ENCODE assay signal across 9 cellular contexts in the genomic region with DNA sequence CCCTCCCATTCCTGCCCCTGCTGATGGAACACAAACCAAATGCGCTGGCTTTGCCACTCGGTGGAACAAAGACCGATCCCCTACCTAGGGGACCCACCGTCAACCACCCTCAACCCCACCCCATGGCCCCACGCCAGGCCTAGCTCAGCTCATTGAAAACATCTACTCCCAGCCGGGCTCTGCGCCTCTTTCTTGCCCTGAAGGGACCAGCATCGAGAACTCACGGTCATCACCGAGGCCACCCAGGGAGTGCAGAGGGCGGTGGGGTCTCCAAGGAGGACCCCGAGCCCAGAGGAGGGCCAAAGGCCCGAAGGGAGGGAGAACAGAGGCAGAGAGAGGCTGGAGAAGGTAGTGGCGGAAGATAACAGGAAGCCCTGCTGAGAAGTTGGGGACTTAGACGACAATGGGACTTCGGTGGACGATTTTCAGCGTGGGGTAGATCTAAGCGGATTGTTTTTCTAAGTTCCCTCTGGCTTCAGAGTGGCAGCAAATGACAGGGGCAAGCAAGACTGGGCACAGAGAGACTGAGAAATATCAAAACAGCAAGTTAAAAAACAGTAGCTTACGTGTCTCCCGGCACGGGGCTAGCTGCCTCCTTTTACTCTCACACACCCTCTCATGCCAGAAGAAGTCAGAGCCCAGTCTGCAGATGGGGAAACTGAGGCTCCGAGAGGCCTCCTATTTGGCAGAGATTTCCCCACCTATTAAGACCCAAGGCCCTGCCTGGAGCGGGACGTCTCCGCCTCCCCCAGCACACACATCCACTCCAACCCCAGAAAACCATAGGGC. TPM values are rescaled to one million over a fixed set of nuclear protein-coding genes. Genes with fewer than 3 reads are reported as not detected.
DNase-seq lines count a peak whose midpoint lies in the region; ATAC-seq, FAIRE-seq and TF ChIP-seq lines count a peak whose summit lies in the region.
"Had no signal": no experiment of that assay in that cellular context is flagged by ENCODE, and none has a peak within 500 bp of the region (broad histone marks: within the 10 kb centered on the region; RNA-seq: fewer than 3 reads in every experiment).

No MANE protein-coding gene starts in this region.

- no peaks in the 10 kb centered on the region for H3K9me3 Mint-ChIP-seq in Calu3 (ENCODE audit: low read depth, unreplicated experiment)
- no peaks in the 10 kb centered on the region for H3K9me3 Mint-ChIP-seq in activated naive CD4-positive, alpha-beta T cell treated with anti-CD3 and anti-CD28 coated beads for 36 hours

- H3K79me2 ChIP-seq in KMS-11 (ENCODE audit: insufficient read depth, low read depth), result peaks cover 54% of the 10 kb centered on the region

- H3K36me3 ChIP-seq in KMS-11 (ENCODE audit: insufficient read depth) (no peaks in the 10 kb centered on the region), cardiac muscle cell (no peaks in the 10 kb centered on the region), psoas muscle (ENCODE audit: insufficient read depth in 1 of 2, low read depth in 1 of 2) (no peaks in the 10 kb centered on the region)

- H3K4me3 Mint-ChIP-seq in Calu3 (ENCODE audit: low read depth, unreplicated experiment), result peak overlapping the region; percentile 86
- peak overlapping the region; percentile 89 for H3K4me3 Mint-ChIP-seq in activated naive CD4-positive, alpha-beta T cell treated with anti-CD3 and anti-CD28 coated beads for 36 hours

- TF ChIP-seq POLR2A in GM12891 (IDR thresholded peaks at IDR 0.05; ENCODE audit: low read depth, low read length), result no peak

- BruUV-seq in Calu3 (replicated peaks; lab: Mats Ljungman, UMichigan), result TSS peak; percentile 77

- H3K4me2 ChIP-seq in KMS-11, result peak overlapping the region; percentile 93

- no peaks in the 10 kb centered on the region for H3K9me3 ChIP-seq in cardiac muscle cell (ENCODE audit: low read depth)
- no peaks in the 10 kb centered on the region for H3K9me3 ChIP-seq in psoas muscle

- H2AFZ ChIP-seq in KMS-11 (ENCODE audit: low read depth), result peak overlapping the region; percentile 69

- H3K4me1 ChIP-seq in KMS-11 (ENCODE audit: low read depth, poor library complexity, severe bottlenecking) (peaks cover 27% of the 10 kb centered on the region), cardiac muscle cell (ENCODE audit: low read depth) (peaks cover 28% of the 10 kb centered on the region), psoas muscle (peaks cover 6% of the 10 kb centered on the region)

- peaks cover 6% of the 10 kb centered on the region; the same call in 1 of the 2 replicates for H4K20me1 ChIP-seq in KMS-11 (ENCODE audit: insufficient read depth)

- peak overlapping the region; percentile 75 for H3K9ac ChIP-seq in KMS-11

- DNase-seq in Calu3 (peak; percentile 64), cardiac muscle cell (ENCODE audit: low read depth in 1 of 2, low spot score in 1 of 2) (peak in 1 of 2 donors; percentile 39), psoas muscle (peak; percentile 46 to 69), GM12891 (ENCODE audit: insufficient read length, low spot score) (no peak), NCI-H2029 (lab: John Stamatoyannopoulos, UW) (no peak)
- DNase-seq in activated naive CD4-positive, alpha-beta T cell treated with anti-CD3 and anti-CD28 coated beads for 36 hours, result peak; percentile 31

- intact Hi-C loops in Calu3 (cut with micrococcal nuclease; ENCODE audit: unreplicated experiment) (no loop called here), psoas muscle (cut with DNase I) (loop anchor here in 1 of 2 donors (5.0 kb wide), 1 partner anchor 70 kb away; a partner anchor contains a TSS)
- intact Hi-C loops in activated naive CD4-positive, alpha-beta T cell treated with anti-CD3 and anti-CD28 coated beads for 36 hours (cut with micrococcal nuclease), result loop anchor here (1.0 to 5.0 kb wide), 8 partner anchors 69 to 1869 kb away; a partner anchor contains a TSS

- H3K27me3 Mint-ChIP-seq in Calu3 (ENCODE audit: unreplicated experiment), result no peaks in the 10 kb centered on the region
- no peaks in the 10 kb centered on the region for H3K27me3 Mint-ChIP-seq in activated naive CD4-positive, alpha-beta T cell treated with anti-CD3 and anti-CD28 coated beads for 36 hours (ENCODE audit: low read depth)

- no peak for FAIRE-seq in GM12891 (lab: Jason Lieb, UNC)

- peaks cover 74% of the 10 kb centered on the region for H3K4me1 Mint-ChIP-seq in Calu3 (ENCODE audit: low read depth, unreplicated experiment)
- peaks cover 36% of the 10 kb centered on the region for H3K4me1 Mint-ChIP-seq in activated naive CD4-positive, alpha-beta T cell treated with anti-CD3 and anti-CD28 coated beads for 36 hours (ENCODE audit: low read depth)

- WGBS in psoas muscle, 3 donors, result 3 to 8% (median 4%) methylated on average over 26 of the region's 26 CpGs

- H3K27ac Mint-ChIP-seq in Calu3 (ENCODE audit: unreplicated experiment), result peak overlapping the region; percentile 79
- peak overlapping the region; percentile 83 for H3K27ac Mint-ChIP-seq in activated naive CD4-positive, alpha-beta T cell treated with anti-CD3 and anti-CD28 coated beads for 36 hours

- H3K4me3 ChIP-seq in KMS-11 (IDR thresholded peaks at IDR 0.05; ENCODE audit: insufficient read depth, low read depth, low read length) (no peak overlapping the region), cardiac muscle cell (peak overlapping the region; percentile 97), psoas muscle (peak overlapping the region; percentile 72)

- CTCF ChIA-PET in Calu3 (lab: Charles Lee), result interaction anchor here (0.6 to 1.6 kb wide), 8 partner anchors 9 to 141 kb away, joined by 3 to 18 read pairs (median 3); no protein-coding TSS in a partner anchor
- CTCF ChIA-PET in activated naive CD4-positive, alpha-beta T cell treated with anti-CD3 and anti-CD28 coated beads for 36 hours (lab: Charles Lee), result interaction anchor here (1.4 to 5.4 kb wide), 3 partner anchors 13 to 271 kb away, joined by 4 to 36 read pairs (median 6); a partner anchor contains a TSS

- H3K27me3 ChIP-seq in KMS-11 (ENCODE audit: insufficient read depth, low read depth) (no peaks in the 10 kb centered on the region), cardiac muscle cell (no peaks in the 10 kb centered on the region), psoas muscle (ENCODE audit: insufficient read depth in 3 of 3, low read length in 2 of 3) (peaks cover 0 to 34% (median 8%) of the 10 kb centered on the region in 3 donors)

- H3K27ac ChIP-seq in KMS-11, result peak overlapping the region; percentile 77
- peak overlapping the region; percentile 89 for H3K27ac ChIP-seq in cardiac muscle cell
- peak overlapping the region; percentile 60 for H3K27ac ChIP-seq in psoas muscle

- H3K36me3 Mint-ChIP-seq in Calu3 (ENCODE audit: insufficient read depth, unreplicated experiment), result peaks cover 68% of the 10 kb centered on the region
- H3K36me3 Mint-ChIP-seq in activated naive CD4-positive, alpha-beta T cell treated with anti-CD3 and anti-CD28 coated beads for 36 hours (ENCODE audit: low read depth), result peaks cover 5% of the 10 kb centered on the region

- ATAC-seq in psoas muscle (no peak), HG03095 (IDR thresholded peaks at IDR 0.05; ENCODE audit: unreplicated experiment) (no peak)

- TF ChIP-seq CTCF in Calu3 (IDR thresholded peaks at IDR 0.05; ENCODE audit: unreplicated experiment) (no peak), KMS-11 (conservative IDR thresholded peaks at IDR 0.05; ENCODE audit: low read depth, low read length) (0 out of 2 replicates have a peak, but pooled peaks have one; percentile 10), cardiac muscle cell (IDR thresholded peaks at IDR 0.05; ENCODE audit: low read depth, low read length) (no peak), psoas muscle (IDR thresholded peaks at IDR 0.05) (no peak)

TF ChIP-seq in GM12891, 5 proteins besides CTCF, POLR2A, EP300 and RAD21:
- TF ChIP-seq PAX5 (IDR thresholded peaks at IDR 0.05; ENCODE audit: insufficient read depth, low read length, severe bottlenecking) (no peak), POLR2AphosphoS5 (IDR thresholded peaks at IDR 0.05; ENCODE audit: low read depth, low read length) (no peak), SPI1 (IDR thresholded peaks at IDR 0.05; ENCODE audit: low read depth, low read length) (no peak), POU2F2 (IDR thresholded peaks at IDR 0.05; ENCODE audit: low read depth, low read length) (no peak), TAF1 (IDR thresholded peaks at IDR 0.05; ENCODE audit: low read depth, low read length) (no peak)

RNA-seq across cellular contexts. Expression of a gene that starts 1.1 kb away (rescaled TPM):
- total RNA-seq in Calu3 (2022) (89.2 and 104 TPM in 2 replicates), cardiac muscle cell (158 and 165 TPM in 2 replicates), psoas muscle (10 to 100 TPM in 3 of 4 donors, 1 to 10 TPM in 1; 9.8 to 23.0 (median 13.5) TPM)
- 10 to 100 TPM; 46.5 to 49.6 TPM for total RNA-seq in activated naive CD4-positive, alpha-beta T cell treated with anti-CD3 and anti-CD28 coated beads for 36 hours
- polyA plus RNA-seq in cardiac muscle cell (125 and 174 TPM in 2 replicates), psoas muscle (10 to 100 TPM; 16.6 to 19.6 (median 19.1) TPM)
- 68.1 TPM for polyA plus RNA-seq in GM12891 (2012; ENCODE audit: low read depth, missing spikeins)

RNA-seq across cellular contexts. Expression of a gene that starts 14.5 kb away (rescaled TPM):
- total RNA-seq in Calu3 (2022), result not detected in 2 replicates
- not detected for total RNA-seq in activated naive CD4-positive, alpha-beta T cell treated with anti-CD3 and anti-CD28 coated beads for 36 hours
- total RNA-seq in cardiac muscle cell, result not detected in 2 replicates
- 0.43 TPM in 1 of 2 replicates, not detected in the other for polyA plus RNA-seq in cardiac muscle cell
- total RNA-seq in psoas muscle, result not detected
- not detected for polyA plus RNA-seq in psoas muscle
- 0.09 TPM for polyA plus RNA-seq in GM12891 (2012; ENCODE audit: low read depth, missing spikeins)
- total RNA-seq: RPMI7951 had no signal

Comparison
In these comparisons a context has a peak if more than half of its experiments do, and no peak if none do; other contexts are left out.
1. DNase-seq: peak in Calu3 (single experiment), activated naive CD4-positive, alpha-beta T cell treated with anti-CD3 and anti-CD28 coated beads for 36 hours (single experiment) and psoas muscle (2 of 2); none in GM12891 (single experiment) and NCI-H2029 (single experiment).
2. Peak in every context shown above with its lines, with median percentiles within 50 percentile points of each other: H3K27ac ChIP-seq.